ENCODE assay signal across 8 cellular contexts in genomic region chr2:30447149-30448045, GRCh38. TPM values are rescaled to one million over a fixed set of nuclear protein-coding genes. Genes with fewer than 3 reads are reported as not detected.
DNase-seq lines count a peak whose midpoint lies in the region; ATAC-seq and TF ChIP-seq lines count a peak whose summit lies in the region.

TSS of gene LCLAT1 (plus strand) at chr2:30447246. CDS start at chr2:30525591, 78,345 bp downstream.

- H2AFZ ChIP-seq in neural cell (ENCODE audit: low read depth, low read length) = peak within 1 kb of the TSS; percentile 98

- H3K79me2 ChIP-seq in neural cell (replicated peaks; ENCODE audit: insufficient read depth, low read length) = peaks cover 30% of the 10 kb centered on the region

- H3K27ac ChIP-seq in neural cell (ENCODE audit: low read length) = peak within 1 kb of the TSS; percentile 77

- no peaks in the 10 kb centered on the region for H3F3A ChIP-seq in neural cell (ENCODE audit: insufficient read depth, low read length, poor library complexity, severe bottlenecking)

- H4K20me1 ChIP-seq in neural cell (ENCODE audit: insufficient read depth) = no peaks in the 10 kb centered on the region

- no peaks in the 10 kb centered on the region for H3K36me3 ChIP-seq in neural cell (ENCODE audit: insufficient read depth, low read length)

- H3K9ac ChIP-seq in neural cell (ENCODE audit: low read length) = peak within 1 kb of the TSS; percentile 91

- H3K27me3 ChIP-seq in neural cell (ENCODE audit: insufficient read depth, low read depth, low read length) = no peaks in the 10 kb centered on the region

- H3K9me3 Mint-ChIP-seq in stimulated activated naive CD8-positive, alpha-beta T cell treated with anti-CD3 and anti-CD28 coated beads, Interleukin-15, amount 100 ng/mL, for 72 hours = no peaks in the 10 kb centered on the region

- peak within 1 kb of the TSS; percentile 95 to 97 for H3K4me3 Mint-ChIP-seq in stimulated activated naive CD8-positive, alpha-beta T cell treated with anti-CD3 and anti-CD28 coated beads, Interleukin-15, amount 100 ng/mL, for 72 hours

- TF ChIP-seq CTCF in fibroblast of pulmonary artery (IDR thresholded peaks at IDR 0.05; ENCODE audit: low read length, missing control alignments) (peak; percentile 1), neural cell (IDR thresholded peaks at IDR 0.05; ENCODE audit: poor library complexity, severe bottlenecking) (peak; percentile 30)

- no peaks in the 10 kb centered on the region for H3K9me3 ChIP-seq in neural cell (ENCODE audit: low read length)

- H3K4me2 ChIP-seq in neural cell (ENCODE audit: low read length) = peak within 1 kb of the TSS; percentile 96

- TF ChIP-seq EP300 in neural cell (conservative IDR thresholded peaks at IDR 0.05; ENCODE audit: poor library complexity, severe bottlenecking) = peak; percentile 79

- peaks cover 69% of the 10 kb centered on the region for H3K4me1 Mint-ChIP-seq in stimulated activated naive CD8-positive, alpha-beta T cell treated with anti-CD3 and anti-CD28 coated beads, Interleukin-15, amount 100 ng/mL, for 72 hours

- H3K9me2 ChIP-seq in neural cell (ENCODE audit: insufficient read depth, low read length) = no peaks in the 10 kb centered on the region

- H3K27me3 Mint-ChIP-seq in stimulated activated naive CD8-positive, alpha-beta T cell treated with anti-CD3 and anti-CD28 coated beads, Interleukin-15, amount 100 ng/mL, for 72 hours = no peaks in the 10 kb centered on the region

- DNase-seq in DMS53 treated with DMSO at 0.1 percent for 48 hours (lab: John Stamatoyannopoulos, UW; ENCODE audit: unreplicated experiment) (peak; percentile 45), HUDEP-2 (lab: John Stamatoyannopoulos, UW; ENCODE audit: unreplicated experiment in 76 of 76) (peak in 74 of 76 experiments; percentile 11 to 83 (median 69)), RPMI7951 (ENCODE audit: low read depth) (peak; percentile 82), fibroblast of pulmonary artery (ENCODE audit: low read depth) (peak; percentile 74)
- peak; percentile 63 to 77 for DNase-seq in activated T-helper 1 cell treated with anti-CD3 and anti-CD28 coated beads, Interleukin-2, amount 50 U/mL, for 16 hours (ENCODE audit: low read depth in 1 of 2, low spot score in 1 of 2)
- peak; percentile 82 to 89 for DNase-seq in stimulated activated naive CD8-positive, alpha-beta T cell treated with anti-CD3 and anti-CD28 coated beads, Interleukin-15, amount 100 ng/mL, for 72 hours

- peak within 1 kb of the TSS; percentile 94 for H3K4me3 ChIP-seq in fibroblast of pulmonary artery (replicated peaks; ENCODE audit: low read depth, low read length)
- H3K4me3 ChIP-seq in neural cell (ENCODE audit: low read length) = peak within 1 kb of the TSS; percentile 96

- H3K27ac Mint-ChIP-seq in stimulated activated naive CD8-positive, alpha-beta T cell treated with anti-CD3 and anti-CD28 coated beads, Interleukin-15, amount 100 ng/mL, for 72 hours = peak within 1 kb of the TSS; percentile 99

- no peak for TF ChIP-seq RAD21 in neural cell (conservative IDR thresholded peaks at IDR 0.05)

- ATAC-seq in GM21390 (IDR thresholded peaks at IDR 0.05; ENCODE audit: unreplicated experiment) = peak; percentile 98
- ATAC-seq in stimulated activated naive CD8-positive, alpha-beta T cell treated with anti-CD3 and anti-CD28 coated beads, Interleukin-15, amount 100 ng/mL, for 72 hours = peak; percentile 90

TF ChIP-seq in neural cell, 6 proteins besides CTCF, POLR2A, EP300 and RAD21:
- TF ChIP-seq SMC3 (conservative IDR thresholded peaks at IDR 0.05; ENCODE audit: poor library complexity) (peak; percentile 54), POLR2AphosphoS5 (IDR thresholded peaks at IDR 0.05) (peak; percentile 77), EZH2 (IDR thresholded peaks at IDR 0.05; ENCODE audit: borderline replicate concordance, insufficient read depth, low read length, poor library complexity, severe bottlenecking) (no peak), MXI1 (conservative IDR thresholded peaks at IDR 0.05; ENCODE audit: poor library complexity, severe bottlenecking) (peak; percentile 79), TAF1 (IDR thresholded peaks at IDR 0.05; ENCODE audit: low read depth) (peak; percentile 72), REST (IDR thresholded peaks at IDR 0.05; ENCODE audit: borderline replicate concordance) (peak; percentile 44)

RNA-seq across cellular contexts. Expression of gene LCLAT1, which starts in this region (rescaled TPM):
- total RNA-seq in RPMI7951 (2014; rRNA removed; shearing (Covaris generic)) = 17.5 and 20.3 TPM in 2 replicates
- polyA plus RNA-seq in neural cell = 5.8 and 10.9 TPM in 2 replicates
- polyA minus RNA-seq in neural cell = 31.7 and 45.5 TPM in 2 replicates

Comparison
In these comparisons a context has a peak if more than half of its experiments do, and no peak if none do; other contexts are left out.
1. Peak in every context shown above with its lines: DNase-seq, ATAC-seq, H3K4me3 ChIP-seq and H3K27ac ChIP-seq.